In genomic region chr3:98012974-98013373, GRCh38 we compare ENCODE assay signal across 18 cellular contexts. TPM values are rescaled to one million over a fixed set of nuclear protein-coding genes. Genes with fewer than 3 reads are reported as not detected.
A peak's percentile ranks its signal among the peaks of the same experiment; 100 is the strongest.
DNase-seq lines count a peak whose midpoint lies in the region; ATAC-seq and TF ChIP-seq lines count a peak whose summit lies in the region.
"Had no signal": no experiment of that assay in that cellular context is flagged by ENCODE, and none has a peak within 500 bp of the region (broad histone marks: within the 10 kb centered on the region; RNA-seq: fewer than 3 reads in every experiment).

No MANE protein-coding gene starts in this region.

- H3K27me3 ChIP-seq in gastroesophageal sphincter = no peaks in the 10 kb centered on the region

- no peaks in the 10 kb centered on the region for H3K9me3 ChIP-seq in gastroesophageal sphincter

- peaks cover 3 to 23% (median 4%) of the 10 kb centered on the region in 3 donors for H3K4me1 ChIP-seq in gastroesophageal sphincter

- WGBS in gastroesophageal sphincter (ENCODE audit: low coverage in 1 of 2), 2 donors = 22 to 52% methylated on average over 2 of the region's 2 CpGs

- TF ChIP-seq POLR2A in gastroesophageal sphincter (IDR thresholded peaks at IDR 0.05) = no peak

- H3K4me3 ChIP-seq in astrocyte of the cerebellum (ENCODE audit: low read depth, low read length) = no peak overlapping the region
- H3K4me3 ChIP-seq in gastroesophageal sphincter = no peak overlapping the region

- DNase-seq in COLO829 (ENCODE audit: low spot score) (peak; percentile 50), astrocyte of the cerebellum (ENCODE audit: low read depth) (peak; percentile 1), renal cortical epithelial cell (ENCODE audit: low read depth) (peak; percentile 45), GF-D8 (lab: John Stamatoyannopoulos, UW) (no peak), amygdala (lab: John Stamatoyannopoulos, UW) (no peak)
- no peak for DNase-seq in activated CD8-positive, alpha-beta memory T cell treated with anti-CD3 and anti-CD28 coated beads, Interleukin-2, amount 50 U/mL, for 4 hours
- DNase-seq: activated CD4-positive, alpha-beta T cell treated with anti-CD3 and anti-CD28 coated beads for 1 hour; activated gamma-delta T cell treated with Interleukin-2 at 50 U/mL for 16 hours; NCI-H1930; retina; stimulated activated CD4-positive, alpha-beta T cell treated with anti-CD3 and anti-CD28 coated beads, Interleukin-1b, Interleukin-23, amount 100 ng/mL, for 48 hours had no signal

- H3K36me3 ChIP-seq in gastroesophageal sphincter = no peaks in the 10 kb centered on the region

- in situ Hi-C loops in astrocyte of the cerebellum (cut with HindIII; ENCODE audit: low sequenced_read_pairs) = no loop called here

- peak; percentile 74 for ATAC-seq in gastroesophageal sphincter
- ATAC-seq in HG02642 (IDR thresholded peaks at IDR 0.05; ENCODE audit: poor library complexity, unreplicated experiment) = no peak

- peak overlapping the region in 1 of 4 donors; percentile 2 for H3K27ac ChIP-seq in gastroesophageal sphincter

- TF ChIP-seq EP300 in gastroesophageal sphincter (IDR thresholded peaks at IDR 0.05) = no peak

- no peak for TF ChIP-seq CTCF in astrocyte of the cerebellum (IDR thresholded peaks at IDR 0.05; ENCODE audit: low read depth, low read length, missing control alignments)
- no peak for TF ChIP-seq CTCF in gastroesophageal sphincter (IDR thresholded peaks at IDR 0.05)

RNA-seq across cellular contexts. Expression of gene GABRR3, which starts 22.1 kb away (rescaled TPM):
- total RNA-seq in gastroesophageal sphincter (not detected), renal cortical epithelial cell (not detected in 2 replicates)
- total RNA-seq: dermis microvascular lymphatic vessel endothelial cell, fibroblast of lung, mesenteric fat pad, OCI-LY7, subcutaneous adipose tissue had no signal

RNA-seq across cellular contexts. Expression of gene RIOX2, which starts 40.7 kb away (rescaled TPM):
- total RNA-seq in gastroesophageal sphincter (10 to 100 TPM; 22.3 to 32.0 (median 24.4) TPM), renal cortical epithelial cell (29.6 and 40.8 TPM in 2 replicates)

Comparison
In these comparisons a context has a peak if more than half of its experiments do, and no peak if none do; other contexts are left out.
1. DNase-seq: peak in COLO829 (single experiment), astrocyte of the cerebellum (single experiment) and renal cortical epithelial cell (single experiment); none in GF-D8 (single experiment), amygdala (0 of 56) and activated CD8-positive, alpha-beta memory T cell treated with anti-CD3 and anti-CD28 coated beads, Interleukin-2, amount 50 U/mL, for 4 hours (single experiment).